Comparison of ENCODE assay signal across 16 cellular contexts in the genomic region with DNA sequence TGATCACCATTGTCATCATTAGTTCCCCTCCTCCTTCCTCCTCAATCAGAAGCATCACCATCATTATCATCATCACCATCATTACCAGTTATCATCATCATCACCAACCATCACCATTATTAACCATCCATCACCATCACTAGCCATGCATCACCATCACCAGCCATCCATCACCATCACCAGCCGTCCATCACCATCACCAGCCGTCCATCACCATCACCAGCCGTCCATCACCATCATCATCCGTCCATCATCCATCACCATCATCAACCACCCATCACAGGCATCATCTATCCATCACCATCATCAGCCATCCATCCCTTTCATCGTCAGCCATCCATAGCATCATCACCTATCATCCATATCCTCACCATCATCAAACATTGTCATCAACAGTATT.
DNase-seq lines count a peak whose midpoint lies in the region; ATAC-seq and TF ChIP-seq lines count a peak whose summit lies in the region.
"Had no signal": no experiment of that assay in that cellular context is flagged by ENCODE, and none has a peak within 500 bp of the region (broad histone marks: within the 10 kb centered on the region; RNA-seq: fewer than 3 reads in every experiment).

No MANE protein-coding gene starts in this region.

- H3K27me3 Mint-ChIP-seq in endothelial cell (ENCODE audit: unreplicated experiment) = peaks cover 7% of the 10 kb centered on the region

- no peaks in the 10 kb centered on the region for H3K79me2 ChIP-seq in trophoblast cell (ENCODE audit: control insufficient read depth, insufficient read depth, low read length, poor library complexity)

- H3K9me3 Mint-ChIP-seq in activated naive CD4-positive, alpha-beta T cell treated with anti-CD3 and anti-CD28 coated beads, Interleukin-2, amount 50 U/mL, for 72 hours = peaks cover 6% of the 10 kb centered on the region in 2 donors
- H3K9me3 Mint-ChIP-seq in endothelial cell (ENCODE audit: unreplicated experiment) = no peaks in the 10 kb centered on the region
- H3K9me3 Mint-ChIP-seq: CD8-positive, alpha-beta T cell; H9 had no signal

- ATAC-seq in activated naive CD4-positive, alpha-beta T cell treated with anti-CD3 and anti-CD28 coated beads, Interleukin-2, amount 50 U/mL, for 72 hours = no peak
- ATAC-seq: A549; CD8-positive, alpha-beta T cell had no signal

- H3K36me3 Mint-ChIP-seq in activated naive CD4-positive, alpha-beta T cell treated with anti-CD3 and anti-CD28 coated beads, Interleukin-2, amount 50 U/mL, for 72 hours = peaks cover 0 to 8% of the 10 kb centered on the region in 2 donors
- H3K36me3 Mint-ChIP-seq in endothelial cell (ENCODE audit: low read depth, unreplicated experiment) = peaks cover 6% of the 10 kb centered on the region

- no peak overlapping the region for H3K14ac ChIP-seq in trophoblast cell (ENCODE audit: low read length)

- DNase-seq in activated naive CD4-positive, alpha-beta T cell treated with anti-CD3 and anti-CD28 coated beads, Interleukin-2, amount 50 U/mL, for 72 hours (ENCODE audit: low spot score in 2 of 2) = no peak
- DNase-seq in activated naive CD4-positive, alpha-beta T cell treated with anti-CD3 and anti-CD28 coated beads, Interleukin-2, amount 50 U/mL, for 16 hours = no peak
- DNase-seq in endothelial cell (ENCODE audit: low spot score) = no peak
- DNase-seq in trophoblast cell = no peak
- DNase-seq in adrenal gland = no peak
- no peak for DNase-seq in NCI-H146 (lab: John Stamatoyannopoulos, UW)
- DNase-seq: AML-193; Calu3; CD8-positive, alpha-beta T cell; DMS79 treated with DMSO at 0.1 percent for 48 hours; GF-D8; GOT3; H9 had no signal

- H3K9ac ChIP-seq in trophoblast cell (ENCODE audit: low read length) = no peak overlapping the region

- no peak overlapping the region for H3K18ac ChIP-seq in trophoblast cell (ENCODE audit: low read length)

- no peak overlapping the region for H4K8ac ChIP-seq in trophoblast cell (ENCODE audit: low read depth, low read length)

- H3K4me3 ChIP-seq in HEK293 (ENCODE audit: low read depth, low read length) (no peak overlapping the region), trophoblast cell (ENCODE audit: low read depth, low read length) (peak overlapping the region; percentile 31), adrenal gland (no peak overlapping the region)
- H3K4me3 ChIP-seq: A549 had no signal

- peak overlapping the region; percentile 12 for H3K4me3 Mint-ChIP-seq in endothelial cell (ENCODE audit: unreplicated experiment)
- H3K4me3 Mint-ChIP-seq: CD8-positive, alpha-beta T cell; H9 had no signal

- H3K27ac Mint-ChIP-seq in activated naive CD4-positive, alpha-beta T cell treated with anti-CD3 and anti-CD28 coated beads, Interleukin-2, amount 50 U/mL, for 72 hours = peak overlapping the region; percentile 1 to 8
- H3K27ac Mint-ChIP-seq in endothelial cell (ENCODE audit: unreplicated experiment) = peak overlapping the region; percentile 6
- H3K27ac Mint-ChIP-seq: CD8-positive, alpha-beta T cell had no signal

- CTCF ChIA-PET in HEK293 (lab: Yijun Ruan, JAX) = no interaction called here

- peaks cover 21% of the 10 kb centered on the region for H3K4me1 Mint-ChIP-seq in endothelial cell (ENCODE audit: unreplicated experiment)

- no peak for TF ChIP-seq POLR2A in adrenal gland (IDR thresholded peaks at IDR 0.05)

- TF ChIP-seq CTCF in HEK293 (tag by site-specific recombination; IDR thresholded peaks at IDR 0.05) = no peak
- TF ChIP-seq CTCF in endothelial cell (IDR thresholded peaks at IDR 0.05; ENCODE audit: unreplicated experiment) = no peak
- no peak for TF ChIP-seq CTCF in adrenal gland (IDR thresholded peaks at IDR 0.05)

- no peak overlapping the region for H4K12ac ChIP-seq in trophoblast cell (ENCODE audit: low read depth, low read length)

- H3K9me3 ChIP-seq in HEK293 (ENCODE audit: control insufficient read depth, insufficient read depth, low read depth, low read length) (no peaks in the 10 kb centered on the region), trophoblast cell (ENCODE audit: insufficient read depth, low read depth, low read length) (no peaks in the 10 kb centered on the region), adrenal gland (replicated peaks in 1 of 3) (no peaks in the 10 kb centered on the region)
- H3K9me3 ChIP-seq: A549 had no signal

- H3K27ac ChIP-seq in HEK293 (ENCODE audit: extremely low read depth, low read depth, low read length) = no peak overlapping the region
- H3K27ac ChIP-seq in trophoblast cell (ENCODE audit: low read depth, low read length) = no peak overlapping the region
- H3K27ac ChIP-seq in adrenal gland = no peak overlapping the region
- H3K27ac ChIP-seq: 22Rv1, A549 had no signal

- H2BK5ac ChIP-seq in trophoblast cell (ENCODE audit: low read depth, low read length, poor library complexity) = no peak overlapping the region

- H3K4ac ChIP-seq in trophoblast cell (ENCODE audit: low read depth, low read length) = no peak overlapping the region

- no peak overlapping the region for H2BK12ac ChIP-seq in trophoblast cell (ENCODE audit: low read length)

- H3K79me1 ChIP-seq in trophoblast cell (ENCODE audit: low read length) = no peaks in the 10 kb centered on the region

- POLR2A ChIA-PET in HEK293 (lab: Yijun Ruan, JAX) = no interaction called here

- H2AFZ ChIP-seq in trophoblast cell (ENCODE audit: insufficient read depth, low read length, poor library complexity) = no peak overlapping the region

- H3K23ac ChIP-seq in trophoblast cell (ENCODE audit: low read length) = no peak overlapping the region

- H3K27me3 ChIP-seq in trophoblast cell (ENCODE audit: insufficient read depth, low read length) = no peaks in the 10 kb centered on the region
- H3K27me3 ChIP-seq in adrenal gland = no peaks in the 10 kb centered on the region

- no peaks in the 10 kb centered on the region for H3K36me3 ChIP-seq in HEK293 (ENCODE audit: control insufficient read depth in 2 of 2, insufficient read depth in 1 of 2, low read length in 2 of 2)
- H3K36me3 ChIP-seq in trophoblast cell (ENCODE audit: control insufficient read depth in 1 of 2, insufficient read depth in 2 of 2, low read length in 2 of 2) = no peaks in the 10 kb centered on the region
- H3K36me3 ChIP-seq in adrenal gland (replicated peaks in 1 of 2) = no peaks in the 10 kb centered on the region

- no peak overlapping the region for H2BK120ac ChIP-seq in trophoblast cell (ENCODE audit: insufficient read depth, low read length, poor library complexity)

- no peaks in the 10 kb centered on the region for H3K4me1 ChIP-seq in HEK293 (ENCODE audit: control insufficient read depth, insufficient read depth, low read length)
- H3K4me1 ChIP-seq in trophoblast cell (ENCODE audit: control insufficient read depth in 1 of 2, insufficient read depth in 2 of 2, low read length in 2 of 2) = peaks cover 13% of the 10 kb centered on the region in 2 experiments
- H3K4me1 ChIP-seq in adrenal gland (replicated peaks in 1 of 2) = no peaks in the 10 kb centered on the region

- no peak overlapping the region for H3K4me2 ChIP-seq in trophoblast cell (ENCODE audit: low read length)
- H3K4me2 ChIP-seq: A549 had no signal

- no peak overlapping the region for H2AK5ac ChIP-seq in trophoblast cell (ENCODE audit: low read length)

- intact Hi-C loops in adrenal gland (cut with DNase I) = no loop called here

- no peak overlapping the region for H4K91ac ChIP-seq in trophoblast cell (ENCODE audit: low read depth, low read length)

- 100% methylated on average over 4 of the region's 5 CpGs for WGBS in trophoblast cell (ENCODE audit: extremely low coverage, insufficient coverage, insufficient read length)
- 68 to 93% (median 89%) methylated on average over 4 to 5 of the region's 5 CpGs for WGBS in adrenal gland, 4 donors

TF ChIP-seq in HEK293, 187 proteins besides CTCF, POLR2A, EP300 and RAD21:
- TF ChIP-seq, protein P1, sequence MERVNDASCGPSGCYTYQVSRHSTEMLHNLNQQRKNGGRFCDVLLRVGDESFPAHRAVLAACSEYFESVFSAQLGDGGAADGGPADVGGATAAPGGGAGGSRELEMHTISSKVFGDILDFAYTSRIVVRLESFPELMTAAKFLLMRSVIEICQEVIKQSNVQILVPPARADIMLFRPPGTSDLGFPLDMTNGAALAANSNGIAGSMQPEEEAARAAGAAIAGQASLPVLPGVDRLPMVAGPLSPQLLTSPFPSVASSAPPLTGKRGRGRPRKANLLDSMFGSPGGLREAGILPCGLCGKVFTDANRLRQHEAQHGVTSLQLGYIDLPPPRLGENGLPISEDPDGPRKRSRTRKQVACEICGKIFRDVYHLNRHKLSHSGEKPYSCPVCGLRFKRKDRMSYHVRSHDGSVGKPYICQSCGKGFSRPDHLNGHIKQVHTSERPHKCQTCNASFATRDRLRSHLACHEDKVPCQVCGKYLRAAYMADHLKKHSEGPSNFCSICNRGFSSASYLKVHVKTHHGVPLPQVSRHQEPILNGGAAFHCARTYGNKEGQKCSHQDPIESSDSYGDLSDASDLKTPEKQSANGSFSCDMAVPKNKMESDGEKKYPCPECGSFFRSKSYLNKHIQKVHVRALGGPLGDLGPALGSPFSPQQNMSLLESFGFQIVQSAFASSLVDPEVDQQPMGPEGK (tag by site-specific recombination; IDR thresholded peaks at IDR 0.05) = no peak
- no peak for TF ChIP-seq ZNF211 (tag by site-specific recombination; IDR thresholded peaks at IDR 0.05; ENCODE audit: low read depth)
- peak; percentile 75; the same call in 1 of the 2 replicates for TF ChIP-seq ZNF658 (tag by site-specific recombination; IDR thresholded peaks at IDR 0.05)
